ENCODE assay signal across 15 cellular contexts in the genomic region with DNA sequence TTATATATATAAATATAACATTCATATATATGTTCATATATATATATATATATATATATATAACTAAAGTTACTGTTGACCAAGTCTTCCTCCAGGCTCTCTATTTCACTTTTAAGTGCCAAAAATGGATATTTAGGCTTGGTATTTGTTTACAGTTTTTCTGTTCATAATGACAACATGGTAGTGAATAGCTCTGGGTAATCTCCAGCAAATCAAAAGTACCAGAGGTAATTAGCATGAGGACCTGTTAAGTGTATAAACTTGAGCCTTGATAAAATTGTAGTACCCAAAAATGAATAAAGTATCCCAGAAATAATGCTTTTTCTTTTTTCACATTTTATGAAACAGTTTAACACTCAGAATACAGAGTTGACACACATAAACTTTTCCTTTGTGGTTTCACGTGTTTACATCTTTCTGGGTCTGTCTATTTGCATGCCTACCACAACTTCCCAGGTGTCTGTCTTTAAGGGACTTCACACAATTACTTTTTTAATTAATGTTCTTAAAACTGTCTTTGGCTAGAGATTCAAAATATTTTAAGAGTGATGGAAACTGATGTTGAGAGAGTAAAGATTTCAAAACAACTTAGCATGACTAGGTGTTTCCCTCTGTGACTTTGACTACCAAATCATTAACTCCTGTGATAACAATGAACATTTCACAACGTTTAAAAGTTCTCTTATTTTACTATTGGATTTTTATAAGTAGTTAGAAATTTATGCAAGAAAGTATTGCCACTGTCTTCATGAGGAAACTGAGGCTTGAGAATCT.
DNase-seq lines count a peak whose midpoint lies in the region; ATAC-seq and TF ChIP-seq lines count a peak whose summit lies in the region.
"Had no signal": no experiment of that assay in that cellular context is flagged by ENCODE, and none has a peak within 500 bp of the region (broad histone marks: within the 10 kb centered on the region; RNA-seq: fewer than 3 reads in every experiment).

No MANE protein-coding gene starts in this region.

- no peaks in the 10 kb centered on the region for H3K27me3 Mint-ChIP-seq in activated naive CD4-positive, alpha-beta T cell treated with anti-CD3 and anti-CD28 coated beads, Interleukin-2, amount 50 U/mL, for 24 hours

- H3K4me3 Mint-ChIP-seq in activated naive CD4-positive, alpha-beta T cell treated with anti-CD3 and anti-CD28 coated beads, Interleukin-2, amount 50 U/mL, for 24 hours = no peak overlapping the region

- TF ChIP-seq CTCF in RWPE2 (IDR thresholded peaks at IDR 0.05; ENCODE audit: poor library complexity, severe bottlenecking) (no peak), fibroblast of mammary gland (conservative IDR thresholded peaks at IDR 0.05; ENCODE audit: control insufficient read depth, insufficient read depth, low read depth, low read length) (no peak)

- ATAC-seq in RWPE2 (ENCODE audit: low read depth) (no peak), HG02763 (IDR thresholded peaks at IDR 0.05; ENCODE audit: unreplicated experiment) (no peak)
- ATAC-seq: K562, upper lobe of right lung had no signal

- H3K4me1 Mint-ChIP-seq in activated naive CD4-positive, alpha-beta T cell treated with anti-CD3 and anti-CD28 coated beads, Interleukin-2, amount 50 U/mL, for 24 hours = peaks cover 49% of the 10 kb centered on the region

- H3K36me3 Mint-ChIP-seq in activated naive CD4-positive, alpha-beta T cell treated with anti-CD3 and anti-CD28 coated beads, Interleukin-2, amount 50 U/mL, for 24 hours = peaks cover 9% of the 10 kb centered on the region

- peak overlapping the region; percentile 62 for H3K27ac Mint-ChIP-seq in activated naive CD4-positive, alpha-beta T cell treated with anti-CD3 and anti-CD28 coated beads, Interleukin-2, amount 50 U/mL, for 24 hours

- DNase-seq in activated naive CD4-positive, alpha-beta T cell (lab: John Stamatoyannopoulos, UW) = no peak
- DNase-seq in RWPE2 (ENCODE audit: low spot score) (no peak), fibroblast of mammary gland (ENCODE audit: low read depth) (peak; percentile 23), D341Med (ENCODE audit: low spot score) (no peak), NCI-H1694 treated with DMSO at 0.1 percent for 48 hours (lab: John Stamatoyannopoulos, UW) (no peak), putamen (ENCODE audit: low spot score) (no peak)
- DNase-seq: activated CD8-positive, alpha-beta memory T cell treated with anti-CD3 and anti-CD28 coated beads, Interleukin-2, amount 50 U/mL, for 4 hours; AML-193; cerebellar nuclear complex; NCI-H2081 treated with DMSO at 0.1 percent for 48 hours; OCI-M1; upper lobe of right lung had no signal

- H3K9me3 Mint-ChIP-seq in activated naive CD4-positive, alpha-beta T cell treated with anti-CD3 and anti-CD28 coated beads, Interleukin-2, amount 50 U/mL, for 24 hours = no peaks in the 10 kb centered on the region

- H3K27ac ChIP-seq in RWPE2 (ENCODE audit: poor library complexity, severe bottlenecking) = peak overlapping the region; percentile 26
- H3K27ac ChIP-seq: upper lobe of right lung had no signal

- H3K36me3 ChIP-seq in RWPE2 (ENCODE audit: low read depth) = peaks cover 29% of the 10 kb centered on the region

- no peaks in the 10 kb centered on the region for H3K9me3 ChIP-seq in RWPE2 (ENCODE audit: severe bottlenecking)
- H3K9me3 ChIP-seq: upper lobe of right lung had no signal

- no peak overlapping the region for H3K4me3 ChIP-seq in RWPE2 (ENCODE audit: severe bottlenecking)
- H3K4me3 ChIP-seq in fibroblast of mammary gland (ENCODE audit: control insufficient read depth, low read depth, low read length) = no peak overlapping the region
- H3K4me3 ChIP-seq: K562, upper lobe of right lung had no signal

- no peaks in the 10 kb centered on the region for H3K27me3 ChIP-seq in RWPE2 (ENCODE audit: insufficient read depth, poor library complexity, severe bottlenecking)
- H3K27me3 ChIP-seq: upper lobe of right lung had no signal

- H3K4me1 ChIP-seq in RWPE2 (ENCODE audit: insufficient read depth, poor library complexity, severe bottlenecking) = peaks cover 16% of the 10 kb centered on the region
- H3K4me1 ChIP-seq: upper lobe of right lung had no signal
